ENCODE assay signal across 24 cellular contexts in the genomic region with DNA sequence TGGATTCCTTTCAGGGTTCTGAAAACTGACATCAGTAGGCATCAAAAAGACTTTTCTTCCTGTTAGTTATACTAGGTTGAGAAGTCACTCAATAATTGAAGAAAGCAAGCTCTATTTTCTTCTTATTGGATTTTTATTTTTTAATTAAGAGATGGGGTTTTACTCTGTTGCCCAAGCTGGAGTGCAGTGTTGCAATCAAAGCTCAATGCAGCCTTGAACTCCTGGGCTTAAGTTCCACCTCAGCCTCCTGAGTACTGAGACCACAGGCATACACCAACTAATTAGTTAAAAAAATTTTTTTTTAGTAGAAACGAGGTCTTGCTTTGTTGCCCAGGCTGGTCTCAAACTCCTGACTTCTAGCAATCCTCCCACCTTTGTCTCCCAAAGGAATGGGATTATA. TPM values are rescaled to one million over a fixed set of nuclear protein-coding genes. Genes with fewer than 3 reads are reported as not detected.
DNase-seq lines count a peak whose midpoint lies in the region; ATAC-seq lines count a peak whose summit lies in the region.
"Had no signal": no experiment of that assay in that cellular context is flagged by ENCODE, and none has a peak within 500 bp of the region (broad histone marks: within the 10 kb centered on the region; RNA-seq: fewer than 3 reads in every experiment).

No MANE protein-coding gene starts in this region.

- H3K4me3 ChIP-seq in CD8-positive, alpha-beta memory T cell (ENCODE audit: low read length): no peak overlapping the region
- peak overlapping the region; percentile 17 for H3K4me3 ChIP-seq in adipocyte (ENCODE audit: low read length)
- no peak overlapping the region for H3K4me3 ChIP-seq in naive thymus-derived CD4-positive, alpha-beta T cell (ENCODE audit: low read length)
- H3K4me3 ChIP-seq: stomach, uterus had no signal

- no peak overlapping the region for H3K4me3 Mint-ChIP-seq in activated CD4-positive, alpha-beta T cell treated with anti-CD3 and anti-CD28 coated beads, Interleukin-2, amount 10 ng/mL, durations not matched to agents 24 days and 14 days
- peak overlapping the region in 6 of 7 donors; percentile 8 to 71 (median 15) for H3K4me3 Mint-ChIP-seq in CD8-positive, alpha-beta memory T cell
- peak overlapping the region in 2 of 10 donors; percentile 27 to 94 for H3K4me3 Mint-ChIP-seq in naive thymus-derived CD4-positive, alpha-beta T cell
- H3K4me3 Mint-ChIP-seq: activated CD4-positive, alpha-beta T cell treated with anti-CD3 and anti-CD28 coated beads, Interleukin-2, amount 10 ng/mL, durations not matched to agents 7 days and 5 days; activated naive CD4-positive, alpha-beta T cell treated with anti-CD3 and anti-CD28 coated beads for 36 hours; activated T-helper 1 cell treated with anti-CD3 and anti-CD28 coated beads, Interleukin-12 subunit alpha, Interleukin-12 subunit beta, Interleukin-2, Interleukin-4 antibody, amounts not matched to agents 30 ng/mL and 10 ng/mL and 1 ng/mL, durations not matched to agents 14 hours and 24 hours and 36 hours; T-helper 2 cell treated with Interferon-gamma antibody and Interleukin-4, amounts not matched to agents 5 μg/mL and 100 μg/mL, for 36 hours had no signal

- no peak for DNase-seq in activated CD4-positive, alpha-beta T cell treated with anti-CD3 and anti-CD28 coated beads, Interleukin-2, amount 10 ng/mL, durations not matched to agents 24 days and 14 days
- DNase-seq in activated CD4-positive, alpha-beta T cell treated with anti-CD3 and anti-CD28 coated beads for 4 hours: no peak
- no peak for DNase-seq in CD8-positive, alpha-beta memory T cell
- DNase-seq in adipocyte (ENCODE audit: low read depth): no peak
- no peak for DNase-seq in naive thymus-derived CD4-positive, alpha-beta T cell
- DNase-seq in KG1 (lab: John Stamatoyannopoulos, UW): no peak
- no peak for DNase-seq in NCI-H1048 (lab: John Stamatoyannopoulos, UW)
- no peak for DNase-seq in inferior parietal cortex (ENCODE audit: extremely low spot score)
- DNase-seq: 8988T; activated CD4-positive, alpha-beta T cell treated with anti-CD3 and anti-CD28 coated beads, Interleukin-2, amount 10 ng/mL, durations not matched to agents 7 days and 5 days; activated naive CD4-positive, alpha-beta T cell treated with anti-CD3 and anti-CD28 coated beads for 36 hours; amygdala; brain microvascular endothelial cell; GOT3; hypothalamus; mesenchymal stem cell; SHP77 treated with DMSO at 0.1 percent for 48 hours; stimulated activated CD4-positive, alpha-beta T cell treated with anti-CD3 and anti-CD28 coated beads, Interleukin-2, amount 100 ng/mL, for 48 hours; stomach; uterus; WERI-Rb-1 had no signal

- no peak overlapping the region for H3K27ac ChIP-seq in CD8-positive, alpha-beta memory T cell (ENCODE audit: low read depth, low read length)
- peak overlapping the region; percentile 27 for H3K27ac ChIP-seq in naive thymus-derived CD4-positive, alpha-beta T cell (ENCODE audit: low read depth, low read length)
- H3K27ac ChIP-seq: brain microvascular endothelial cell, epithelial cell of prostate, uterus, WERI-Rb-1 had no signal

- H3K9ac ChIP-seq in adipocyte (ENCODE audit: low read length): no peak overlapping the region

- no peaks in the 10 kb centered on the region for H3K36me3 ChIP-seq in CD8-positive, alpha-beta memory T cell (ENCODE audit: insufficient read depth, low read length)
- no peaks in the 10 kb centered on the region for H3K36me3 ChIP-seq in adipocyte (ENCODE audit: control insufficient read depth, insufficient read depth, low read length, severe bottlenecking)
- no peaks in the 10 kb centered on the region for H3K36me3 ChIP-seq in naive thymus-derived CD4-positive, alpha-beta T cell (ENCODE audit: control insufficient read depth in 2 of 3, insufficient read depth in 3 of 3, low read length in 3 of 3)
- H3K36me3 ChIP-seq: brain microvascular endothelial cell, stomach, uterus, WERI-Rb-1 had no signal

- POLR2A ChIA-PET in CD8-positive, alpha-beta memory T cell (lab: Charles Lee): no interaction called here
- POLR2A ChIA-PET in naive thymus-derived CD4-positive, alpha-beta T cell (lab: Charles Lee): interaction anchor here (0.6 to 11.4 kb wide), 3 partner anchors 21 to 32 kb away, joined by 3 to 145 read pairs (median 12); partner anchors contain the start of gene PIP4K2A

- no peaks in the 10 kb centered on the region for H3K27me3 Mint-ChIP-seq in activated CD4-positive, alpha-beta T cell treated with anti-CD3 and anti-CD28 coated beads, Interleukin-2, amount 10 ng/mL, durations not matched to agents 24 days and 14 days
- H3K27me3 Mint-ChIP-seq in CD8-positive, alpha-beta memory T cell: no peaks in the 10 kb centered on the region
- no peaks in the 10 kb centered on the region for H3K27me3 Mint-ChIP-seq in naive thymus-derived CD4-positive, alpha-beta T cell
- H3K27me3 Mint-ChIP-seq: activated CD4-positive, alpha-beta T cell treated with anti-CD3 and anti-CD28 coated beads, Interleukin-2, amount 10 ng/mL, durations not matched to agents 7 days and 5 days had no signal

- ATAC-seq in naive thymus-derived CD4-positive, alpha-beta T cell: no peak

- intact Hi-C loops in activated CD4-positive, alpha-beta T cell treated with anti-CD3 and anti-CD28 coated beads, Interleukin-2, amount 10 ng/mL, durations not matched to agents 24 days and 14 days (cut with micrococcal nuclease): loop anchor here (10.0 kb wide), 1 partner anchor 252 kb away; no protein-coding TSS in a partner anchor
- intact Hi-C loops in naive thymus-derived CD4-positive, alpha-beta T cell (cut with micrococcal nuclease): loop anchor here in 1 of 2 donors (10.0 kb wide), 1 partner anchor 408 kb away; the partner anchor contains the start of gene MSRB2

- H3K4me1 ChIP-seq in CD8-positive, alpha-beta memory T cell (ENCODE audit: insufficient read depth, low read length): peaks cover 98% of the 10 kb centered on the region
- H3K4me1 ChIP-seq in adipocyte (ENCODE audit: control insufficient read depth, insufficient read depth, low read length): peaks cover 60% of the 10 kb centered on the region
- peaks cover 89 to 91% of the 10 kb centered on the region in 2 donors for H3K4me1 ChIP-seq in naive thymus-derived CD4-positive, alpha-beta T cell (ENCODE audit: control insufficient read depth in 2 of 2, insufficient read depth in 2 of 2, low read length in 2 of 2)

- H3K4me1 Mint-ChIP-seq in activated CD4-positive, alpha-beta T cell treated with anti-CD3 and anti-CD28 coated beads, Interleukin-2, amount 10 ng/mL, durations not matched to agents 24 days and 14 days: peaks cover 62% of the 10 kb centered on the region
- peaks cover 93 to 97% (median 97%) of the 10 kb centered on the region in 3 donors for H3K4me1 Mint-ChIP-seq in CD8-positive, alpha-beta memory T cell
- peaks cover 66 to 99% (median 94%) of the 10 kb centered on the region in 7 donors for H3K4me1 Mint-ChIP-seq in naive thymus-derived CD4-positive, alpha-beta T cell

- H3K27ac Mint-ChIP-seq in activated CD4-positive, alpha-beta T cell treated with anti-CD3 and anti-CD28 coated beads, Interleukin-2, amount 10 ng/mL, durations not matched to agents 24 days and 14 days: peak overlapping the region; percentile 45
- H3K27ac Mint-ChIP-seq in CD8-positive, alpha-beta memory T cell: peak overlapping the region; percentile 66 to 100 (median 98)
- H3K27ac Mint-ChIP-seq in naive thymus-derived CD4-positive, alpha-beta T cell: peak overlapping the region in 8 of 9 donors; percentile 78 to 99 (median 94)
- H3K27ac Mint-ChIP-seq: activated T-helper 1 cell treated with anti-CD3 and anti-CD28 coated beads, Interleukin-12 subunit alpha, Interleukin-12 subunit beta, Interleukin-2, Interleukin-4 antibody, amounts not matched to agents 30 ng/mL and 10 ng/mL and 1 ng/mL, durations not matched to agents 14 hours and 24 hours and 36 hours had no signal

- H3K27me3 ChIP-seq in CD8-positive, alpha-beta memory T cell (ENCODE audit: insufficient read depth, low read length, poor library complexity, severe bottlenecking): no peaks in the 10 kb centered on the region
- no peaks in the 10 kb centered on the region for H3K27me3 ChIP-seq in adipocyte (replicated peaks; ENCODE audit: control insufficient read depth, insufficient read depth, low read length)
- no peaks in the 10 kb centered on the region for H3K27me3 ChIP-seq in naive thymus-derived CD4-positive, alpha-beta T cell (ENCODE audit: control insufficient read depth in 2 of 2, insufficient read depth in 2 of 2, low read length in 2 of 2)
- H3K27me3 ChIP-seq: brain microvascular endothelial cell, stomach, uterus had no signal

- H3K9me3 Mint-ChIP-seq in activated CD4-positive, alpha-beta T cell treated with anti-CD3 and anti-CD28 coated beads, Interleukin-2, amount 10 ng/mL, durations not matched to agents 24 days and 14 days: no peaks in the 10 kb centered on the region
- no peaks in the 10 kb centered on the region for H3K9me3 Mint-ChIP-seq in CD8-positive, alpha-beta memory T cell
- H3K9me3 Mint-ChIP-seq in naive thymus-derived CD4-positive, alpha-beta T cell: no peaks in the 10 kb centered on the region
- H3K9me3 Mint-ChIP-seq: activated CD4-positive, alpha-beta T cell treated with anti-CD3 and anti-CD28 coated beads, Interleukin-2, amount 10 ng/mL, durations not matched to agents 7 days and 5 days; activated naive CD4-positive, alpha-beta T cell treated with anti-CD3 and anti-CD28 coated beads for 36 hours; activated T-helper 1 cell treated with anti-CD3 and anti-CD28 coated beads, Interleukin-12 subunit alpha, Interleukin-12 subunit beta, Interleukin-2, Interleukin-4 antibody, amounts not matched to agents 30 ng/mL and 10 ng/mL and 1 ng/mL, durations not matched to agents 14 hours and 24 hours and 36 hours; T-helper 2 cell treated with Interferon-gamma antibody and Interleukin-4, amounts not matched to agents 5 μg/mL and 100 μg/mL, for 36 hours had no signal

- H3K36me3 Mint-ChIP-seq in activated CD4-positive, alpha-beta T cell treated with anti-CD3 and anti-CD28 coated beads, Interleukin-2, amount 10 ng/mL, durations not matched to agents 24 days and 14 days (ENCODE audit: low read depth): peaks cover 6% of the 10 kb centered on the region
- peaks cover 0 to 15% (median 1%) of the 10 kb centered on the region in 3 donors for H3K36me3 Mint-ChIP-seq in CD8-positive, alpha-beta memory T cell
- peaks cover 0 to 7% (median 0%) of the 10 kb centered on the region in 5 donors for H3K36me3 Mint-ChIP-seq in naive thymus-derived CD4-positive, alpha-beta T cell

- no peaks in the 10 kb centered on the region for H3K9me3 ChIP-seq in CD8-positive, alpha-beta memory T cell (ENCODE audit: low read length)
- no peaks in the 10 kb centered on the region for H3K9me3 ChIP-seq in adipocyte (ENCODE audit: control insufficient read depth, low read length)
- no peaks in the 10 kb centered on the region for H3K9me3 ChIP-seq in naive thymus-derived CD4-positive, alpha-beta T cell (ENCODE audit: control insufficient read depth in 2 of 3, low read length in 3 of 3)
- H3K9me3 ChIP-seq: stomach, uterus had no signal

- CTCF ChIA-PET in CD8-positive, alpha-beta memory T cell (lab: Charles Lee): no interaction called here
- CTCF ChIA-PET in naive thymus-derived CD4-positive, alpha-beta T cell (lab: Charles Lee): interaction anchor here (0.8 kb wide), 1 partner anchor 24 kb away, joined by 3 read pairs; no protein-coding TSS in a partner anchor

RNA-seq across cellular contexts. Expression of gene PIP4K2A, which starts 28.0 kb away (rescaled TPM):
- 94.6 and 101 TPM in 2 replicates for total RNA-seq in activated CD4-positive, alpha-beta T cell treated with anti-CD3 and anti-CD28 coated beads, Interleukin-2, amount 10 ng/mL, durations not matched to agents 24 days and 14 days
- 100 to 1,000 TPM; 116 to 130 TPM for total RNA-seq in CD8-positive, alpha-beta memory T cell
- 120 TPM for polyA plus RNA-seq in CD8-positive, alpha-beta memory T cell
- total RNA-seq in naive thymus-derived CD4-positive, alpha-beta T cell: 100 to 1,000 TPM; 110 to 152 (median 140) TPM
- 10 to 100 TPM; 40.9 to 43.5 TPM for polyA plus RNA-seq in naive thymus-derived CD4-positive, alpha-beta T cell

Comparison
In these comparisons a context has a peak if more than half of its experiments do, and no peak if none do; other contexts are left out.
1. H3K27ac Mint-ChIP-seq: peak in every context shown above with its lines; median percentile 98 in CD8-positive, alpha-beta memory T cell; 94 in naive thymus-derived CD4-positive, alpha-beta T cell; 45 in activated CD4-positive, alpha-beta T cell treated with anti-CD3 and anti-CD28 coated beads, Interleukin-2, amount 10 ng/mL, durations not matched to agents 24 days and 14 days.